In genomic region chr6:136762022-136762975, GRCh38 we compare ENCODE assay signal across 8 cellular contexts. TPM values are rescaled to one million over a fixed set of nuclear protein-coding genes. Genes with fewer than 3 reads are reported as not detected.
DNase-seq lines count a peak whose midpoint lies in the region; ATAC-seq, FAIRE-seq and TF ChIP-seq lines count a peak whose summit lies in the region.

No MANE protein-coding gene starts in this region.

- TF ChIP-seq CTCF in SK-N-SH (IDR thresholded peaks at IDR 0.05) (no peak), heart left ventricle (IDR thresholded peaks at IDR 0.05) (no peak)

- H3K9me3 ChIP-seq in SK-N-SH (no peaks in the 10 kb centered on the region), heart left ventricle (no peaks in the 10 kb centered on the region), skeletal muscle tissue (ENCODE audit: control insufficient read depth in 3 of 3, low read length in 3 of 3) (no peaks in the 10 kb centered on the region)

- WGBS in SK-N-SH (ENCODE audit: low lambda C conversion rate) = 76% methylated on average over 3 of the region's 3 CpGs
- 31 to 37% (median 36%) methylated on average over 3 of the region's 3 CpGs for WGBS in heart left ventricle, 4 donors

- no peak for TF ChIP-seq EP300 in SK-N-SH (IDR thresholded peaks at IDR 0.05; ENCODE audit: borderline replicate concordance in 1 of 2, low read depth in 1 of 2, low read length in 1 of 2)

- H3K27ac ChIP-seq in SK-N-SH (ENCODE audit: low read depth in 2 of 2, low read length in 1 of 2) (peak overlapping the region; percentile 64 to 76), heart left ventricle (peak overlapping the region; percentile 70 to 90 (median 82)), skeletal muscle tissue (ENCODE audit: low read depth, low read length) (peak overlapping the region; percentile 33)

- H3K9ac ChIP-seq in SK-N-SH = no peak overlapping the region
- peak overlapping the region in 2 of 3 donors; percentile 52 to 77 for H3K9ac ChIP-seq in skeletal muscle tissue (ENCODE audit: low read depth in 1 of 3, low read length in 3 of 3)

- intact Hi-C loops in heart left ventricle (cut with DNase I) = loop anchor here in 1 of 10 donors (5.0 kb wide), 1 partner anchor 45 kb away; no protein-coding TSS in a partner anchor

- 0 out of 2 replicates have a peak overlapping the region, but pooled peaks have one; percentile 7 for H2AFZ ChIP-seq in SK-N-SH (ENCODE audit: low read depth)

- peaks cover 8 to 16% of the 10 kb centered on the region in 2 experiments; a peak in 3 of 4 replicates for H3K4me1 ChIP-seq in SK-N-SH (ENCODE audit: control insufficient read depth in 1 of 2, insufficient read depth in 2 of 2, low read depth in 1 of 2, low read length in 1 of 2)
- H3K4me1 ChIP-seq in heart left ventricle = peaks cover 3 to 85% (median 67%) of the 10 kb centered on the region in 12 donors
- H3K4me1 ChIP-seq in skeletal muscle tissue (ENCODE audit: control insufficient read depth in 3 of 3, insufficient read depth in 3 of 3, low read length in 3 of 3) = peaks cover 23 to 28% (median 26%) of the 10 kb centered on the region in 3 donors

- DNase-seq in GM18507 (ENCODE audit: extremely low spot score, insufficient read length, low read depth) (no peak), SK-N-SH (no peak), heart left ventricle (peak in 1 of 5 donors; percentile 41), NCI-H524 treated with DMSO at 0.1 percent for 48 hours (lab: John Stamatoyannopoulos, UW) (no peak), NCI-H2107 treated with DMSO at 0.1 percent for 48 hours (lab: John Stamatoyannopoulos, UW; ENCODE audit: unreplicated experiment) (no peak)

- no peaks in the 10 kb centered on the region for H3K9me2 ChIP-seq in SK-N-SH

- H3K36me3 ChIP-seq in SK-N-SH (replicated peaks in 1 of 2; ENCODE audit: control insufficient read depth in 1 of 2, insufficient read depth in 2 of 2, low read length in 1 of 2) (no peaks in the 10 kb centered on the region), heart left ventricle (no peaks in the 10 kb centered on the region), skeletal muscle tissue (ENCODE audit: control insufficient read depth in 3 of 3, insufficient read depth in 3 of 3, low read length in 3 of 3) (no peaks in the 10 kb centered on the region)

- H3K4me3 ChIP-seq in SK-N-SH (ENCODE audit: low read depth in 2 of 2, low read length in 1 of 2) (peak overlapping the region in 1 of 2 experiments; percentile 18; a peak in 2 of 4 replicates), heart left ventricle (peak overlapping the region in 9 of 12 donors; percentile 2 to 42 (median 22)), skeletal muscle tissue (ENCODE audit: low read length in 3 of 3) (peak overlapping the region in 2 of 3 donors; percentile 29 to 59)

- no peaks in the 10 kb centered on the region for H3K27me3 ChIP-seq in SK-N-SH (ENCODE audit: insufficient read depth)
- no peaks in the 10 kb centered on the region for H3K27me3 ChIP-seq in heart left ventricle
- no peaks in the 10 kb centered on the region for H3K27me3 ChIP-seq in skeletal muscle tissue (ENCODE audit: control insufficient read depth in 3 of 3, insufficient read depth in 3 of 3, low read length in 3 of 3)

- ATAC-seq in heart left ventricle (peak; percentile 70 to 88 (median 77)), HG02973 (IDR thresholded peaks at IDR 0.05; ENCODE audit: unreplicated experiment) (no peak), GM18520 (IDR thresholded peaks at IDR 0.05; ENCODE audit: unreplicated experiment) (no peak)

- peaks cover 41% of the 10 kb centered on the region for H3K79me2 ChIP-seq in SK-N-SH (ENCODE audit: insufficient read depth)

- POLR2A ChIA-PET in SK-N-SH (lab: Yijun Ruan, JAX) = no interaction called here

- H3K4me2 ChIP-seq in SK-N-SH = peak overlapping the region; percentile 81

- peak; percentile 72 for FAIRE-seq in GM18507 (lab: Jason Lieb, UNC)

- CTCF ChIA-PET in SK-N-SH (lab: Yijun Ruan, JAX) = interaction anchor here (1.3 to 3.3 kb wide), 3 partner anchors 30 to 552 kb away, joined by 4 to 18 read pairs (median 6); partner anchors contain the start of gene MAP3K5

- no peak for TF ChIP-seq RAD21 in SK-N-SH (IDR thresholded peaks at IDR 0.05; ENCODE audit: low read length)

- no peaks in the 10 kb centered on the region for H3F3A ChIP-seq in SK-N-SH (replicated peaks; ENCODE audit: insufficient read depth)

- no peaks in the 10 kb centered on the region for H4K20me1 ChIP-seq in SK-N-SH (ENCODE audit: insufficient read depth)

- TF ChIP-seq POLR2A in heart left ventricle (IDR thresholded peaks at IDR 0.05) = no peak

TF ChIP-seq in SK-N-SH, 30 proteins besides CTCF, POLR2A, EP300 and RAD21:
- TF ChIP-seq SIN3A (IDR thresholded peaks at IDR 0.05; ENCODE audit: borderline replicate concordance, low read depth, low read length) (no peak), RCOR1 (IDR thresholded peaks at IDR 0.05; ENCODE audit: low read length) (no peak), TAF1 (IDR thresholded peaks at IDR 0.05; ENCODE audit: borderline replicate concordance, low read depth, low read length) (no peak), FOXM1 (IDR thresholded peaks at IDR 0.05; ENCODE audit: low read depth) (no peak), RFX5 (IDR thresholded peaks at IDR 0.05; ENCODE audit: low read length) (no peak), YY1 (IDR thresholded peaks at IDR 0.05; ENCODE audit: low read depth) (no peak), USF1 (IDR thresholded peaks at IDR 0.05; ENCODE audit: borderline replicate concordance, low read depth) (no peak), SMC3 (IDR thresholded peaks at IDR 0.05; ENCODE audit: low read depth, low read length) (no peak), JUND (IDR thresholded peaks at IDR 0.05) (no peak), MAX (IDR thresholded peaks at IDR 0.05; ENCODE audit: low read depth) (no peak), GABPA (IDR thresholded peaks at IDR 0.05; ENCODE audit: low read depth) (no peak), TEAD4 (IDR thresholded peaks at IDR 0.05; ENCODE audit: borderline replicate concordance, insufficient read depth) (no peak), FOSL2 (IDR thresholded peaks at IDR 0.05; ENCODE audit: borderline replicate concordance, low read depth) (no peak), POLR2AphosphoS5 (IDR thresholded peaks at IDR 0.05; ENCODE audit: low read depth, low read length) (no peak)

RNA-seq across cellular contexts. Expression of gene MAP3K5, which starts 30.0 kb away (rescaled TPM):
- polyA plus RNA-seq in SK-N-SH (2012; rRNA removed) (1.4 TPM in 2 replicates), heart left ventricle (1 to 10 TPM; 7.1 to 9.5 TPM)
- 1.7 and 1.8 TPM in 2 replicates for polyA plus RNA-seq in SK-N-SH (2012; cell fraction: cytosol; rRNA removed)
- polyA plus RNA-seq in SK-N-SH (2012; cell fraction: nucleus; rRNA removed) = 1.1 and 1.9 TPM in 2 replicates
- total RNA-seq in heart left ventricle (10 to 100 TPM; 18.7 to 34.1 (median 28.0) TPM), skeletal muscle tissue (6.8 TPM)

Comparison
In these comparisons a context has a peak if more than half of its experiments do, and no peak if none do; other contexts are left out.
1. ATAC-seq: peak in heart left ventricle (4 of 4); none in HG02973 (single experiment) and GM18520 (single experiment).
2. Peak in every context shown above with its lines, with median percentiles within 50 percentile points of each other: H3K27ac ChIP-seq.